8 cellular contexts compared by ENCODE assay signal in genomic region chr5:172284275-172284971, GRCh38. TPM values are rescaled to one million over a fixed set of nuclear protein-coding genes. Genes with fewer than 3 reads are reported as not detected.
A peak's percentile ranks its signal among the peaks of the same experiment; 100 is the strongest.
DNase-seq lines count a peak whose midpoint lies in the region; ATAC-seq and TF ChIP-seq lines count a peak whose summit lies in the region.

No MANE protein-coding gene starts in this region.

- intact Hi-C loops in spleen (cut with DNase I; ENCODE audit: low total_unique reads): loop anchor here (10.0 kb wide), 1 partner anchor 90 kb away; the partner anchor contains the start of gene EFCAB9

- H3K36me3 ChIP-seq in iPS-18a (ENCODE audit: control insufficient read depth, low read depth, low read length) (no peaks in the 10 kb centered on the region), spleen (no peaks in the 10 kb centered on the region)

- H3K4me1 ChIP-seq in iPS-18a (ENCODE audit: control insufficient read depth, low read depth, low read length) (peaks cover 22% of the 10 kb centered on the region), spleen (peaks cover 14 to 39% (median 26%) of the 10 kb centered on the region in 6 donors)

- no peak for ATAC-seq in GM19397 (IDR thresholded peaks at IDR 0.05; ENCODE audit: unreplicated experiment)
- no peak for ATAC-seq in HG03025 (IDR thresholded peaks at IDR 0.05; ENCODE audit: low FRiP score, unreplicated experiment)
- no peak for ATAC-seq in HG03439 (IDR thresholded peaks at IDR 0.05; ENCODE audit: unreplicated experiment)

- no peaks in the 10 kb centered on the region for H3K9me3 ChIP-seq in iPS-18a (ENCODE audit: control insufficient read depth, low read depth, low read length)
- H3K9me3 ChIP-seq in spleen: no peaks in the 10 kb centered on the region

- no peak for TF ChIP-seq CTCF in spleen (IDR thresholded peaks at IDR 0.05 in 8 of 11, conservative IDR thresholded peaks at IDR 0.05 in 3 of 11)

- H3K27ac ChIP-seq in iPS-18a (ENCODE audit: low read length): no peak overlapping the region
- peak overlapping the region in 7 of 8 donors; percentile 79 to 95 (median 85) for H3K27ac ChIP-seq in spleen

- DNase-seq in Daoy (ENCODE audit: low read depth) (peak; percentile 21), LoVo (ENCODE audit: low spot score) (peak; percentile 17), astrocyte of the hippocampus (ENCODE audit: low read depth, low spot score) (peak; percentile 48), spleen (peak; percentile 88)

- H3K9ac ChIP-seq in iPS-18a (ENCODE audit: low read length): peak overlapping the region; percentile 90

- H3K27me3 ChIP-seq in iPS-18a (ENCODE audit: control insufficient read depth, insufficient read depth, low read length) (peaks cover 8% of the 10 kb centered on the region), spleen (replicated peaks in 1 of 7) (no peaks in the 10 kb centered on the region)

- H3K4me3 ChIP-seq in iPS-18a (ENCODE audit: low read length) (peak overlapping the region; percentile 88), spleen (peak overlapping the region; percentile 51 to 97 (median 82))

- WGBS in spleen, 5 donors: 2 to 3% (median 2%) methylated on average over 31 to 35 of the region's 35 CpGs

- TF ChIP-seq POLR2A in spleen (IDR thresholded peaks at IDR 0.05): no peak

RNA-seq across cellular contexts. Expression of gene UBTD2, which starts 0.9 kb away (rescaled TPM):
- total RNA-seq in Daoy (2014; rRNA removed; shearing (Covaris generic)): 31.6 and 32.6 TPM in 2 replicates
- 10 to 100 TPM in 3 of 7 donors, 1 to 10 TPM in 4; 7.8 to 13.9 (median 9.8) TPM for total RNA-seq in spleen
- 1 to 10 TPM; 4.9 to 7.4 (median 5.1) TPM for polyA plus RNA-seq in spleen

Comparison
In these comparisons a context has a peak if more than half of its experiments do, and no peak if none do; other contexts are left out.
1. DNase-seq: peak in every context shown above with its lines; median percentile 88 in spleen; 48 in astrocyte of the hippocampus; 21 in Daoy; 17 in LoVo.